20 cellular contexts compared by ENCODE assay signal in the genomic region with DNA sequence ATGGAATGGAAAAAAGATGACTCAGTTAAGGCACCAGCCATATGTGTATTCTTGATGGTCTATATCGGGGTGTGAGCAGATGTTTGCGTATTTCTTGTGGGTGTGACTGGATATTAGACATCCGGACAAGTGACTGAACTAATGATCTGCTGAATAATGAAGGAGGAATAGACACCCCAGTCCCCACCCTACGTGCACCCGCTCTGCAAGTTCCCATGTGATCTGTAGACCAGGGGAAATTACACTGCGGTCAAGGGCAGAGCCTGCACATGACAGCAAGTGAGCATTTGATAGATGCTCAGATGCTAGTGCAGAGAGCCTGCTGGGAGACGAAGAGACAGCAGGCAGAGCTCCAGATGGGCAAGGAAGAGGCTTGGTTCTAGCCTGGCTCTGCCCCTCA. TPM values are rescaled to one million over a fixed set of nuclear protein-coding genes. Genes with fewer than 3 reads are reported as not detected.
A peak's percentile ranks its signal among the peaks of the same experiment; 100 is the strongest.
DNase-seq lines count a peak whose midpoint lies in the region; ATAC-seq, FAIRE-seq and TF ChIP-seq lines count a peak whose summit lies in the region.
"Had no signal": no experiment of that assay in that cellular context is flagged by ENCODE, and none has a peak within 500 bp of the region (broad histone marks: within the 10 kb centered on the region; RNA-seq: fewer than 3 reads in every experiment).

No MANE protein-coding gene starts in this region.

- peaks cover 3 to 9% of the 10 kb centered on the region in 2 donors for H3K9me3 ChIP-seq in kidney (ENCODE audit: control insufficient read depth in 1 of 2, low read length in 2 of 2)
- peaks cover 0 to 33% (median 20%) of the 10 kb centered on the region in 8 donors for H3K9me3 ChIP-seq in spleen
- H3K9me3 ChIP-seq in gastroesophageal sphincter, result peaks cover 0 to 14% (median 0%) of the 10 kb centered on the region in 3 donors
- H3K9me3 ChIP-seq: BE2C had no signal

- no peak overlapping the region for H3K4me3 Mint-ChIP-seq in T-helper 2 cell treated with Interferon-gamma antibody and Interleukin-4, amounts not matched to agents 5 μg/mL and 100 μg/mL, for 36 hours
- H3K4me3 Mint-ChIP-seq: CD4-positive, CD25-positive, alpha-beta regulatory T cell had no signal

- H3K4me1 ChIP-seq in kidney (ENCODE audit: control insufficient read depth in 1 of 2, insufficient read depth in 1 of 2, low read depth in 1 of 2, low read length in 2 of 2), result no peaks in the 10 kb centered on the region
- H3K4me1 ChIP-seq in spleen, result no peaks in the 10 kb centered on the region
- H3K4me1 ChIP-seq in gastroesophageal sphincter, result peaks cover 0 to 39% (median 4%) of the 10 kb centered on the region in 3 donors
- H3K4me1 ChIP-seq: BE2C, HAP-1 had no signal

- TF ChIP-seq POLR2A in spleen (IDR thresholded peaks at IDR 0.05), result no peak
- no peak for TF ChIP-seq POLR2A in gastroesophageal sphincter (IDR thresholded peaks at IDR 0.05)

- TF ChIP-seq EP300 in gastroesophageal sphincter (IDR thresholded peaks at IDR 0.05), result no peak

- H3K27me3 Mint-ChIP-seq in T-helper 2 cell treated with Interferon-gamma antibody and Interleukin-4, amounts not matched to agents 5 μg/mL and 100 μg/mL, for 36 hours (ENCODE audit: low read depth), result peaks cover 8% of the 10 kb centered on the region

- peaks cover 0 to 37% (median 0%) of the 10 kb centered on the region in 7 donors for H3K27me3 ChIP-seq in spleen (replicated peaks in 1 of 7)
- no peaks in the 10 kb centered on the region for H3K27me3 ChIP-seq in gastroesophageal sphincter
- H3K27me3 ChIP-seq: BE2C had no signal

- TF ChIP-seq CTCF in kidney (IDR thresholded peaks at IDR 0.05; ENCODE audit: borderline replicate concordance, extremely low read depth, insufficient read depth) (no peak), spleen (IDR thresholded peaks at IDR 0.05 in 8 of 11, conservative IDR thresholded peaks at IDR 0.05 in 3 of 11) (no peak), gastroesophageal sphincter (IDR thresholded peaks at IDR 0.05) (no peak)

- intact Hi-C loops in kidney (cut with DNase I), result no loop called here
- intact Hi-C loops in spleen (cut with DNase I; ENCODE audit: low total_unique reads), result no loop called here

- DNase-seq in kidney, result peak; percentile 6
- DNase-seq in spleen, result peak; percentile 17
- no peak for DNase-seq in stimulated activated CD4-positive, alpha-beta T cell treated with anti-CD3 and anti-CD28 coated beads, Interleukin-2, amount 100 ng/mL, for 48 hours
- DNase-seq in T-helper 2 cell treated with Interferon-gamma antibody and Interleukin-4, amounts not matched to agents 5 μg/mL and 100 μg/mL, for 36 hours (ENCODE audit: low spot score), result no peak
- DNase-seq: ACHN; BE2C; C1 segment of cervical spinal cord; CD4-positive, CD25-positive, alpha-beta regulatory T cell; DND-41; EL; GM23248; IMR-90 had no signal

- H3K27ac ChIP-seq in kidney (ENCODE audit: low read depth in 2 of 2, low read length in 2 of 2) (no peak overlapping the region), spleen (no peak overlapping the region), gastroesophageal sphincter (no peak overlapping the region)
- H3K27ac ChIP-seq: GM23248 had no signal

- H3K4me1 Mint-ChIP-seq in T-helper 2 cell treated with Interferon-gamma antibody and Interleukin-4, amounts not matched to agents 5 μg/mL and 100 μg/mL, for 36 hours (ENCODE audit: low read depth), result peaks cover 10% of the 10 kb centered on the region

- H3K36me3 Mint-ChIP-seq in T-helper 2 cell treated with Interferon-gamma antibody and Interleukin-4, amounts not matched to agents 5 μg/mL and 100 μg/mL, for 36 hours (ENCODE audit: low read depth), result peaks cover 2% of the 10 kb centered on the region

- H3K36me3 ChIP-seq in kidney (ENCODE audit: control insufficient read depth in 1 of 2, insufficient read depth in 2 of 2, low read length in 2 of 2), result no peaks in the 10 kb centered on the region
- H3K36me3 ChIP-seq in spleen, result no peaks in the 10 kb centered on the region
- H3K36me3 ChIP-seq in gastroesophageal sphincter, result no peaks in the 10 kb centered on the region
- H3K36me3 ChIP-seq: BE2C, HAP-1 had no signal

- 72 to 88% (median 84%) methylated on average over 7 of the region's 7 CpGs for WGBS in spleen, 5 donors
- 74 to 86% methylated on average over 3 to 5 of the region's 7 CpGs for WGBS in gastroesophageal sphincter (ENCODE audit: low coverage in 1 of 2), 2 donors

- ATAC-seq in HG02798 (IDR thresholded peaks at IDR 0.05; ENCODE audit: poor library complexity, unreplicated experiment), result peak; percentile 48
- no peak for ATAC-seq in gastroesophageal sphincter
- ATAC-seq: K562 had no signal

- H3K9ac ChIP-seq in kidney (ENCODE audit: low read length in 2 of 2), result no peak overlapping the region
- H3K9ac ChIP-seq: GM23248 had no signal

- FAIRE-seq in kidney (lab: Jason Lieb, UNC), result no peak
- FAIRE-seq: A204.1, GM12891, K562 had no signal

- H3K27ac Mint-ChIP-seq in T-helper 2 cell treated with Interferon-gamma antibody and Interleukin-4, amounts not matched to agents 5 μg/mL and 100 μg/mL, for 36 hours, result no peak overlapping the region
- H3K27ac Mint-ChIP-seq: CD4-positive, CD25-positive, alpha-beta regulatory T cell had no signal

- H3K9me3 Mint-ChIP-seq in T-helper 2 cell treated with Interferon-gamma antibody and Interleukin-4, amounts not matched to agents 5 μg/mL and 100 μg/mL, for 36 hours, result peaks cover 9% of the 10 kb centered on the region

- H3K4me3 ChIP-seq in kidney (ENCODE audit: low read length in 2 of 2) (no peak overlapping the region), spleen (no peak overlapping the region), gastroesophageal sphincter (no peak overlapping the region)
- H3K4me3 ChIP-seq: GM23248, HAP-1, K562 had no signal

RNA-seq across cellular contexts. Expression of a gene that starts 12.4 kb away (rescaled TPM):
- not detected for total RNA-seq in kidney
- polyA plus RNA-seq in kidney (ENCODE audit: insufficient read depth, low read depth, low replicate concordance), result not detected
- total RNA-seq in spleen, result not detected
- polyA plus RNA-seq in spleen, result not detected
- total RNA-seq in gastroesophageal sphincter, result not detected
- total RNA-seq: CD4-positive, CD25-positive, alpha-beta regulatory T cell; G401; GM23248; H4; IMR-90; K562 had no signal
- polyA plus RNA-seq: CD4-positive, CD25-positive, alpha-beta regulatory T cell; GM23248; IMR-90; K562 had no signal

RNA-seq across cellular contexts. Expression of a gene that starts 36.6 kb away (rescaled TPM):
- 59.1 TPM for total RNA-seq in kidney
- polyA plus RNA-seq in kidney (ENCODE audit: insufficient read depth, low read depth, low replicate concordance), result 151 TPM
- total RNA-seq in spleen, result 1 to 10 TPM in 3 of 7 donors, under 1 TPM in 1, not detected in 3; 0.46 to 2.2 (median 1.3) TPM
- under 1 TPM; 0.24 to 0.67 (median 0.57) TPM for polyA plus RNA-seq in spleen
- total RNA-seq in gastroesophageal sphincter, result 1 to 10 TPM in 3 of 4 donors, under 1 TPM in 1; 0.81 to 6.7 (median 3.2) TPM
- total RNA-seq: CD4-positive, CD25-positive, alpha-beta regulatory T cell; G401; H4; IMR-90 had no signal
- polyA plus RNA-seq: CD4-positive, CD25-positive, alpha-beta regulatory T cell; GM23248; K562 had no signal

Comparison
In these comparisons a context has a peak if more than half of its experiments do, and no peak if none do; other contexts are left out.
1. DNase-seq: peak in kidney (single experiment) and spleen (single experiment); none in stimulated activated CD4-positive, alpha-beta T cell treated with anti-CD3 and anti-CD28 coated beads, Interleukin-2, amount 100 ng/mL, for 48 hours (0 of 2) and T-helper 2 cell treated with Interferon-gamma antibody and Interleukin-4, amounts not matched to agents 5 μg/mL and 100 μg/mL, for 36 hours (single experiment).